Comparison of ENCODE assay signal across 27 cellular contexts in the genomic region with DNA sequence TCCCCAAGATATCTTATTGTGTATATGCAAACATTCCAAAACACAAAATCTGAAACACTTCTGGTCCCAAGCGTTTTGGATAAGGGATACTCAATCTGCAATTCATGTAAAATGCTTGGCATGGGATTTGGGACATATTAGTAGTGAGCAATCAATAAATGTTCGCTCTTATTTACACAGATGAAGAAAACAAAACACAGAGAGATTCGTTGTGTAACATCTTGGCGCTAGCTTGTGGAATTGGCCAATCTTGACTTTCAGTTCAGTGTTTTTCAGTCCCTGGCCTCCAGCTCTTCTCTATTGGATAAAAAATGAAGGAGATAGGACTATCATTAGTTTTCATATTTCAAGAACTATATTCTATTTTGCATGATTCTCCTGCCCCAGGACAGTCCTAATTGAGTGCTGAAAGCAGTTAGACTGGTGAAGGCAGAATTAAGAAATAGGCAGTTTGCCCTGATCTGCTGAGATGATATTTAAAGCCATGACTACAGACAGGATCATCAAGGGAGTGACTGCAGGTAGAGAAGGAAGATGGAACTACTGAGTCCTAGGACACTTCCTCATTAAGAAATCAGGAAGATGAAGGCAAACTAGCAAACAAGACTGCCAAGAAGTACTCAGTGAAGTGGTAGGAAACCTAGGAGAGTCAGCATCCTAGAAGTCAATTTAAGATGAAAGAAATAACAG. TPM values are rescaled to one million over a fixed set of nuclear protein-coding genes. Genes with fewer than 3 reads are reported as not detected.
"Had no signal": no experiment of that assay in that cellular context is flagged by ENCODE, and none has a peak within 500 bp of the region (broad histone marks: within the 10 kb centered on the region; RNA-seq: fewer than 3 reads in every experiment).

No MANE protein-coding gene starts in this region.

- H3K36me3 ChIP-seq: cardiac muscle cell, esophagus squamous epithelium, heart right ventricle, tibial artery had no signal

- H3K36me3 Mint-ChIP-seq: activated naive CD8-positive, alpha-beta T cell treated with anti-CD3 and anti-CD28 coated beads, Interleukin-2, amount 10 ng/mL, durations not matched to agents 7 days and 5 days; mesothelial cell of epicardium had no signal

- H3K4me3 ChIP-seq: cardiac muscle cell, esophagus squamous epithelium, heart right ventricle, lung, tibial artery had no signal

- H3K27ac ChIP-seq: cardiac muscle cell, esophagus squamous epithelium, heart right ventricle, tibial artery had no signal

- DNase-seq: activated B cell treated with CpG ODN at 0.5 μM for 24 hours; activated CD4-positive, alpha-beta T cell treated with anti-CD3 and anti-CD28 coated beads for 36 hours; activated CD4-positive, alpha-beta T cell treated with anti-CD3 and anti-CD28 coated beads, Interleukin-2, amount 50 U/mL, for 4 hours; activated CD8-positive, alpha-beta memory T cell treated with anti-CD3 and anti-CD28 coated beads for 24 hours; activated CD8-positive, alpha-beta memory T cell treated with anti-CD3 and anti-CD28 coated beads, Interleukin-2, amount 50 U/mL, for 48 hours; activated naive CD4-positive, alpha-beta T cell; activated naive CD8-positive, alpha-beta T cell treated with anti-CD3 and anti-CD28 coated beads, Interleukin-2, amount 10 ng/mL, durations not matched to agents 7 days and 5 days; activated T-cell treated with anti-CD3 and anti-CD28 coated beads, Interleukin-2, amount 50 U/mL, for 4 hours; amygdala; effector CD8-positive, alpha-beta T cell; esophagus squamous epithelium; heart right ventricle; kidney; naive thymus-derived CD8-positive, alpha-beta T cell; stimulated activated CD4-positive, alpha-beta T cell treated with anti-CD3 and anti-CD28 coated beads, Interleukin-12 subunit alpha, Interleukin-12 subunit beta, amount 100 ng/mL, for 4 hours; substantia nigra; SW 1271; T-helper 17 cell; tibial artery had no signal

- H3K4me1 ChIP-seq: esophagus squamous epithelium, heart right ventricle, tibial artery had no signal

- H3K4me3 Mint-ChIP-seq: activated B cell treated with CpG ODN at 0.5 μM for 24 hours; activated CD4-positive, alpha-beta T cell treated with anti-CD3 and anti-CD28 coated beads for 36 hours; activated naive CD8-positive, alpha-beta T cell treated with anti-CD3 and anti-CD28 coated beads, Interleukin-2, amount 10 ng/mL, durations not matched to agents 7 days and 5 days; activated T-cell treated with anti-CD3 and anti-CD28 coated beads, Interleukin-2, amount 50 U/mL, for 4 hours; dendritic cell treated with granulocyte-macrophage colony-stimulating factor and Interleukin-4, amounts not matched to agents 40 ng/mL and 50 ng/mL, for 4 days; mesothelial cell of epicardium; naive thymus-derived CD8-positive, alpha-beta T cell; stimulated activated naive CD8-positive, alpha-beta T cell treated with anti-CD3 and anti-CD28 coated beads, Interleukin-15, Interleukin-2, amounts not matched to agents 100 ng/mL and 50 ng/mL, for 24 hours; T-helper 17 cell had no signal

- H3K9me3 ChIP-seq: esophagus squamous epithelium, tibial artery had no signal

- ATAC-seq: activated CD4-positive, alpha-beta T cell treated with anti-CD3 and anti-CD28 coated beads for 36 hours; activated T-cell treated with anti-CD3 and anti-CD28 coated beads, Interleukin-2, amount 50 U/mL, for 4 hours; heart right ventricle; naive thymus-derived CD8-positive, alpha-beta T cell; T-helper 17 cell had no signal

- H3K4me1 Mint-ChIP-seq: activated B cell treated with CpG ODN at 0.5 μM for 24 hours; activated CD4-positive, alpha-beta T cell treated with anti-CD3 and anti-CD28 coated beads for 36 hours; activated naive CD8-positive, alpha-beta T cell treated with anti-CD3 and anti-CD28 coated beads, Interleukin-2, amount 10 ng/mL, durations not matched to agents 7 days and 5 days; naive thymus-derived CD8-positive, alpha-beta T cell; T-helper 17 cell had no signal

- H3K27ac Mint-ChIP-seq: activated B cell treated with CpG ODN at 0.5 μM for 24 hours; activated CD4-positive, alpha-beta T cell treated with anti-CD3 and anti-CD28 coated beads for 36 hours; activated naive CD8-positive, alpha-beta T cell treated with anti-CD3 and anti-CD28 coated beads, Interleukin-2, amount 10 ng/mL, durations not matched to agents 7 days and 5 days; activated T-helper 2 cell treated with anti-CD3 and anti-CD28 coated beads, Interferon-gamma antibody, Interleukin-2, Interleukin-4, amounts not matched to agents 10 μg/mL and 5 μg/mL and 100 μg/mL, durations not matched to agents 14 hours and 24 hours and 36 hours; dendritic cell treated with granulocyte-macrophage colony-stimulating factor and Interleukin-4, amounts not matched to agents 40 ng/mL and 50 ng/mL, for 4 days; mesothelial cell of epicardium; naive thymus-derived CD8-positive, alpha-beta T cell; stimulated activated naive CD8-positive, alpha-beta T cell treated with anti-CD3 and anti-CD28 coated beads, Interleukin-15, Interleukin-2, amounts not matched to agents 100 ng/mL and 50 ng/mL, for 24 hours; T-helper 17 cell had no signal

- H3K27me3 ChIP-seq: cardiac muscle cell, esophagus squamous epithelium, tibial artery had no signal

- H3K9me3 Mint-ChIP-seq: activated B cell treated with CpG ODN at 0.5 μM for 24 hours; activated naive CD8-positive, alpha-beta T cell treated with anti-CD3 and anti-CD28 coated beads, Interleukin-2, amount 10 ng/mL, durations not matched to agents 7 days and 5 days; activated T-cell treated with anti-CD3 and anti-CD28 coated beads, Interleukin-2, amount 50 U/mL, for 4 hours; activated T-helper 2 cell treated with anti-CD3 and anti-CD28 coated beads, Interferon-gamma antibody, Interleukin-2, Interleukin-4, amounts not matched to agents 10 μg/mL and 5 μg/mL and 100 μg/mL, durations not matched to agents 14 hours and 24 hours and 36 hours; dendritic cell treated with granulocyte-macrophage colony-stimulating factor and Interleukin-4, amounts not matched to agents 40 ng/mL and 50 ng/mL, for 4 days; mesothelial cell of epicardium; stimulated activated naive CD8-positive, alpha-beta T cell treated with anti-CD3 and anti-CD28 coated beads, Interleukin-15, Interleukin-2, amounts not matched to agents 100 ng/mL and 50 ng/mL, for 24 hours had no signal

- H3K27me3 Mint-ChIP-seq: activated B cell treated with CpG ODN at 0.5 μM for 24 hours; dendritic cell treated with granulocyte-macrophage colony-stimulating factor and Interleukin-4, amounts not matched to agents 40 ng/mL and 50 ng/mL, for 4 days; T-helper 17 cell had no signal

RNA-seq across cellular contexts. Expression of a gene that starts 1.8 kb away (rescaled TPM):
- total RNA-seq: activated B cell treated with CpG ODN at 0.5 μM for 24 hours; activated CD4-positive, alpha-beta T cell treated with anti-CD3 and anti-CD28 coated beads for 36 hours; activated naive CD8-positive, alpha-beta T cell treated with anti-CD3 and anti-CD28 coated beads, Interleukin-2, amount 10 ng/mL, durations not matched to agents 7 days and 5 days; activated T-cell treated with anti-CD3 and anti-CD28 coated beads, Interleukin-2, amount 50 U/mL, for 4 hours; activated T-helper 2 cell treated with anti-CD3 and anti-CD28 coated beads, Interferon-gamma antibody, Interleukin-2, Interleukin-4, amounts not matched to agents 10 μg/mL and 5 μg/mL and 100 μg/mL, durations not matched to agents 14 hours and 24 hours and 36 hours; cardiac muscle cell; heart right ventricle; kidney; lung; mesothelial cell of epicardium; naive thymus-derived CD8-positive, alpha-beta T cell; posterior vena cava; T-helper 17 cell; ureter had no signal
- polyA plus RNA-seq: cardiac muscle cell; heart right ventricle; lung; naive thymus-derived CD8-positive, alpha-beta T cell had no signal
